9 cellular contexts compared by ENCODE assay signal in genomic region chr12:20212036-20212435, GRCh38.
DNase-seq lines count a peak whose midpoint lies in the region; ATAC-seq, FAIRE-seq and TF ChIP-seq lines count a peak whose summit lies in the region.
"Had no signal": no experiment of that assay in that cellular context is flagged by ENCODE, and none has a peak within 500 bp of the region (broad histone marks: within the 10 kb centered on the region; RNA-seq: fewer than 3 reads in every experiment).

No MANE protein-coding gene starts in this region.

- ATAC-seq in GM19324 (IDR thresholded peaks at IDR 0.05; ENCODE audit: low FRiP score, unreplicated experiment) (no peak), HG03175 (IDR thresholded peaks at IDR 0.05; ENCODE audit: unreplicated experiment) (no peak), lower lobe of right lung (no peak)

- peaks cover 9% of the 10 kb centered on the region for H3K9me3 Mint-ChIP-seq in astrocyte (ENCODE audit: unreplicated experiment)

- H3K36me3 ChIP-seq in astrocyte (ENCODE audit: insufficient read depth, low read length) (no peaks in the 10 kb centered on the region), left ventricle myocardium inferior (no peaks in the 10 kb centered on the region), spleen (no peaks in the 10 kb centered on the region), lower lobe of right lung (no peaks in the 10 kb centered on the region)

- H3K36me3 Mint-ChIP-seq in astrocyte (ENCODE audit: low read depth, unreplicated experiment), result no peaks in the 10 kb centered on the region

- peak; percentile 32 for FAIRE-seq in astrocyte (lab: Jason Lieb, UNC)

- TF ChIP-seq POLR2A in spleen (IDR thresholded peaks at IDR 0.05), result no peak

- no peak overlapping the region for H3K4me3 ChIP-seq in astrocyte (ENCODE audit: insufficient read depth, low read depth, low read length)
- peak overlapping the region; percentile 49 for H3K4me3 ChIP-seq in left ventricle myocardium inferior
- no peak overlapping the region for H3K4me3 ChIP-seq in spleen
- no peak overlapping the region for H3K4me3 ChIP-seq in lower lobe of right lung

- no peaks in the 10 kb centered on the region for H3K27me3 Mint-ChIP-seq in astrocyte (ENCODE audit: low read depth, unreplicated experiment)

- H3K9ac ChIP-seq in astrocyte (ENCODE audit: low read length), result peak overlapping the region; percentile 64

- peaks cover 17% of the 10 kb centered on the region for H3K4me1 ChIP-seq in astrocyte (ENCODE audit: insufficient read depth, low read length)
- H3K4me1 ChIP-seq in left ventricle myocardium inferior, result peaks cover 44% of the 10 kb centered on the region
- peaks cover 0 to 15% (median 2%) of the 10 kb centered on the region in 6 donors for H3K4me1 ChIP-seq in spleen
- H3K4me1 ChIP-seq in lower lobe of right lung, result peaks cover 28% of the 10 kb centered on the region

- TF ChIP-seq CTCF in astrocyte (IDR thresholded peaks at IDR 0.05; ENCODE audit: insufficient read depth, low read depth, low read length) (no peak), left ventricle myocardium inferior (IDR thresholded peaks at IDR 0.05; ENCODE audit: borderline replicate concordance) (no peak), spleen (IDR thresholded peaks at IDR 0.05 in 8 of 11, conservative IDR thresholded peaks at IDR 0.05 in 3 of 11) (no peak), lower lobe of right lung (IDR thresholded peaks at IDR 0.05) (no peak)

- in situ Hi-C loops in KBM-7 (cut with MboI; ENCODE audit: low pct_unique_long_range_greater_than_20kb, low sequenced_read_pairs), result no loop called here

- DNase-seq in KBM-7, result peak; percentile 41
- DNase-seq in astrocyte (ENCODE audit: low read depth), result peak; percentile 71
- DNase-seq in left ventricle myocardium inferior, result no peak
- DNase-seq in spleen, result no peak
- DNase-seq in COR-L47 (lab: John Stamatoyannopoulos, UW), result no peak
- DNase-seq in lower lobe of right lung, result no peak
- DNase-seq: T-helper 9 cell had no signal

- peak overlapping the region; percentile 75 for H3K27ac Mint-ChIP-seq in astrocyte (ENCODE audit: unreplicated experiment)

- H3K4me1 Mint-ChIP-seq in astrocyte (ENCODE audit: low read depth, unreplicated experiment), result peaks cover 17% of the 10 kb centered on the region

- no peaks in the 10 kb centered on the region for H3K27me3 ChIP-seq in astrocyte (ENCODE audit: insufficient read depth, low read length)
- no peaks in the 10 kb centered on the region for H3K27me3 ChIP-seq in left ventricle myocardium inferior (ENCODE audit: low read depth)
- no peaks in the 10 kb centered on the region for H3K27me3 ChIP-seq in spleen (replicated peaks in 1 of 7)
- no peaks in the 10 kb centered on the region for H3K27me3 ChIP-seq in lower lobe of right lung (ENCODE audit: low read depth)

- H3K4me3 Mint-ChIP-seq in astrocyte (ENCODE audit: unreplicated experiment), result no peak overlapping the region

- H3K27ac ChIP-seq in astrocyte (ENCODE audit: low read depth, low read length) (peak overlapping the region; percentile 91), left ventricle myocardium inferior (replicated peaks) (peak overlapping the region; percentile 89), spleen (peak overlapping the region in 5 of 8 donors; percentile 5 to 37 (median 34)), lower lobe of right lung (no peak overlapping the region)

- H3K9me3 ChIP-seq in astrocyte (ENCODE audit: insufficient read depth, low read depth, low read length) (no peaks in the 10 kb centered on the region), left ventricle myocardium inferior (replicated peaks) (no peaks in the 10 kb centered on the region), spleen (no peaks in the 10 kb centered on the region), lower lobe of right lung (no peaks in the 10 kb centered on the region)

- intact Hi-C loops in left ventricle myocardium inferior (cut with micrococcal nuclease) (no loop called here), spleen (cut with DNase I; ENCODE audit: low total_unique reads) (no loop called here), lower lobe of right lung (cut with DNase I) (no loop called here)

- H4K20me1 ChIP-seq in astrocyte (ENCODE audit: insufficient read depth, low read length), result no peaks in the 10 kb centered on the region

- H3K4me2 ChIP-seq in astrocyte (ENCODE audit: low read length), result peak overlapping the region; percentile 80

- 26 to 49% (median 33%) methylated on average over 3 of the region's 3 CpGs for WGBS in spleen, 5 donors

- no peak overlapping the region for H2AFZ ChIP-seq in astrocyte (ENCODE audit: low read depth, low read length)

- H3K79me2 ChIP-seq in astrocyte (ENCODE audit: insufficient read depth, low read length), result no peaks in the 10 kb centered on the region

Comparison
In these comparisons a context has a peak if more than half of its experiments do, and no peak if none do; other contexts are left out.
1. DNase-seq: peak in KBM-7 (single experiment) and astrocyte (single experiment); none in left ventricle myocardium inferior (single experiment), spleen (single experiment), COR-L47 (single experiment) and lower lobe of right lung (single experiment).